Comparison of ENCODE assay signal across 25 cellular contexts in the genomic region with DNA sequence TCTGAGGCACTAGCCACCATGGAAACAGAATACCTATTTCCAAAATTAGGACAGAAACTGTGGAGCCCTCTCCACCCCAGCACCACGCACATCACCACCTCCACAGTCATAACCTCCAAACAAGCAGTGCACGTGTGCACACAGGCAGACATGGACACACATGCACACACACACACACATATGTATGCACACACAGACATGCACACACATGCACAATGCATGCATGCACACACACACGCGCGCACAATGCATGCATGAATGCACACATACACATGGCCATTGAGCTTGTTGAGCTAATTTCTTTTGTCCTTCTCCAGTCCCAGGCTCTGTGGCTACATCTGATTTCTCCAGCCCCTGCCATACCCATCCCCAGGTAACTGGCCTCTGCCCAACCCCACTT.
"Had no signal": no experiment of that assay in that cellular context is flagged by ENCODE, and none has a peak within 500 bp of the region (broad histone marks: within the 10 kb centered on the region; RNA-seq: fewer than 3 reads in every experiment).

No MANE protein-coding gene starts in this region.

- H3K4me1 ChIP-seq: colonic mucosa, esophagus squamous epithelium, gastrocnemius medialis, heart right ventricle, left lung, lower lobe of right lung had no signal

- H3K36me3 ChIP-seq: colonic mucosa, esophagus squamous epithelium, gastrocnemius medialis, heart right ventricle, left lung, lower lobe of right lung had no signal

- FAIRE-seq: endometrium, islet of Langerhans, keratinocyte had no signal

- H3K9me3 ChIP-seq: colonic mucosa, esophagus squamous epithelium, gastrocnemius medialis, heart right ventricle, left lung, lower lobe of right lung, mucosa of descending colon had no signal

- H3K4me3 ChIP-seq: colonic mucosa, esophagus squamous epithelium, gastrocnemius medialis, heart right ventricle, left lung, lower lobe of right lung, mucosa of descending colon had no signal

- DNase-seq: colonic mucosa; cortex of kidney; effector CD8-positive, alpha-beta T cell; effector memory CD8-positive, alpha-beta T cell; endodermal cell; erythroblast; esophagus squamous epithelium; foreskin fibroblast; foreskin melanocyte; gastrocnemius medialis; glutamatergic neuron; head of caudate nucleus; heart right ventricle; hippocampal formation; left cardiac atrium; left lung; left ventricle myocardium superior; lower lobe of right lung; mesenchymal stem cell; mucosa of descending colon had no signal

- H3K27me3 ChIP-seq: colonic mucosa, esophagus squamous epithelium, gastrocnemius medialis, left lung had no signal

- ATAC-seq: effector memory CD8-positive, alpha-beta T cell; esophagus mucosa; gastrocnemius medialis; heart right ventricle; left cardiac atrium; left lung; left ventricle myocardium superior; mucosa of descending colon had no signal

- H3K27ac ChIP-seq: colonic mucosa, epithelial cell of prostate, esophagus squamous epithelium, gastrocnemius medialis, heart right ventricle, left lung, lower lobe of right lung had no signal
